7 cellular contexts compared by ENCODE assay signal in the genomic region with DNA sequence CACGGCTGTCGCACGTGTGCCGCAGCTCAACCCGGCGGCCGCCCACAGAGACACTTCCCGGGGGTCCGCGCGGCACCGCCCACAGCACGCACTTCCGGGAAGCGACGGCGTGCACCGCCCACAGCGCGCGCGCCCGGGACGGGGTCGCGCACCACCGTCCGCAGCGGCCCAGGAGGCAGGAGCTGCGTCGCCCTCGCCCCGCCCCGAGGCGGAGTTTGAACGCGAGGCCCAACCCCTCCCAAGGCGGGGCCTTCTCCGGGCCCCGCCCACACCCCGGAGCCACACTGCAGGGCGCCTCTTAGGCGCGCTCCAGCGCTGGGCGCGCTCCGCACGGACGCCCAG.
DNase-seq lines count a peak whose midpoint lies in the region; ATAC-seq and TF ChIP-seq lines count a peak whose summit lies in the region.
"Not testable (repeated sequence)": the region's sequence is repeated elsewhere in the genome, so short reads cannot be mapped to it uniquely, and the experiment has no call there.

No MANE protein-coding gene starts in this region.

- H3K9me3 Mint-ChIP-seq in effector memory CD8-positive, alpha-beta T cell: not testable (repeated sequence)

- not testable (repeated sequence) for H3K9me2 ChIP-seq in PC-9 (ENCODE audit: insufficient read depth)

- TF ChIP-seq CTCF in PC-9 (conservative IDR thresholded peaks at IDR 0.05); lung (IDR thresholded peaks at IDR 0.05; ENCODE audit: control extremely low read depth, extremely low read depth): not testable (repeated sequence)

- not testable (repeated sequence) for H3K9me3 ChIP-seq in PC-9 (ENCODE audit: insufficient read depth, low read depth); lung (ENCODE audit: control insufficient read depth in 2 of 2, insufficient read depth in 1 of 2, low read length in 1 of 2)

- not testable (repeated sequence) for H4K20me1 ChIP-seq in PC-9 (ENCODE audit: insufficient read depth)

- H3K4me3 ChIP-seq in PC-9, lung: not testable (repeated sequence)

- not testable (repeated sequence) for H3F3A ChIP-seq in PC-9 (ENCODE audit: insufficient read depth, low read depth)

- not testable (repeated sequence) for H3K27me3 ChIP-seq in PC-9 (ENCODE audit: insufficient read depth, low read depth); lung (ENCODE audit: control insufficient read depth, insufficient read depth)

- not testable (repeated sequence) for H3K79me2 ChIP-seq in PC-9 (ENCODE audit: low read depth)

- H3K4me2 ChIP-seq in PC-9: not testable (repeated sequence)

- not testable (repeated sequence) for H3K4me1 Mint-ChIP-seq in effector memory CD8-positive, alpha-beta T cell (ENCODE audit: low read depth in 2 of 2)

- intact Hi-C loops in PC-9 (cut with micrococcal nuclease; ENCODE audit: unreplicated experiment): not testable (repeated sequence)

- H2AFZ ChIP-seq in PC-9: not testable (repeated sequence)

- H3K36me3 Mint-ChIP-seq in effector memory CD8-positive, alpha-beta T cell (ENCODE audit: insufficient read depth): not testable (repeated sequence)

- POLR2A ChIA-PET in PC-9 (lab: Charles Lee; ENCODE audit: unreplicated experiment): not testable (repeated sequence)

- H3K27ac Mint-ChIP-seq in effector memory CD8-positive, alpha-beta T cell: not testable (repeated sequence)

- not testable (repeated sequence) for BruUV-seq in PC-9 (replicated peaks; lab: Mats Ljungman, UMichigan)

- peak; percentile 34 to 88 for DNase-seq in PC-9
- DNase-seq in activated T-cell treated with anti-CD3 and anti-CD28 coated beads, Interleukin-2, amount 50 U/mL, for 1 hour: peak; percentile 94
- DNase-seq in effector memory CD8-positive, alpha-beta T cell: peak; percentile 76 to 94 (median 93)
- DNase-seq in lung (ENCODE audit: low spot score): peak; percentile 81
- DNase-seq in stimulated activated CD4-positive, alpha-beta T cell treated with anti-CD3 and anti-CD28 coated beads, Interleukin-15, amount 100 ng/mL, for 24 hours: peak; percentile 83

- 0% methylated on average over 31 of the region's 50 CpGs; no CpG with 5 or more reads in 1 of the 2 donors for WGBS in lung, 2 donors

- ATAC-seq in GM19324 (IDR thresholded peaks at IDR 0.05; ENCODE audit: low FRiP score, unreplicated experiment) (peak; percentile 90), HG02973 (IDR thresholded peaks at IDR 0.05; ENCODE audit: unreplicated experiment) (peak; percentile 93), lung (ENCODE audit: insufficient read depth, low FRiP score) (peak; percentile 100)
- ATAC-seq in effector memory CD8-positive, alpha-beta T cell (replicated peaks): peak; percentile 97

- not testable (repeated sequence) for H3K27ac ChIP-seq in PC-9; lung (ENCODE audit: low read depth in 1 of 2, low read length in 1 of 2)

- H3K27me3 Mint-ChIP-seq in effector memory CD8-positive, alpha-beta T cell: not testable (repeated sequence)

- H3K36me3 ChIP-seq in PC-9 (ENCODE audit: low read depth); lung (ENCODE audit: control insufficient read depth in 2 of 2, insufficient read depth in 2 of 2, low read length in 2 of 2): not testable (repeated sequence)

- H3K4me1 ChIP-seq in PC-9 (replicated peaks; ENCODE audit: insufficient read depth); lung (ENCODE audit: control insufficient read depth in 2 of 2, insufficient read depth in 2 of 2, low read length in 2 of 2): not testable (repeated sequence)

- CTCF ChIA-PET in PC-9 (lab: Charles Lee): not testable (repeated sequence)

- not testable (repeated sequence) for H3K4me3 Mint-ChIP-seq in effector memory CD8-positive, alpha-beta T cell
